Comparison of ENCODE assay signal across 28 cellular contexts in the genomic region with DNA sequence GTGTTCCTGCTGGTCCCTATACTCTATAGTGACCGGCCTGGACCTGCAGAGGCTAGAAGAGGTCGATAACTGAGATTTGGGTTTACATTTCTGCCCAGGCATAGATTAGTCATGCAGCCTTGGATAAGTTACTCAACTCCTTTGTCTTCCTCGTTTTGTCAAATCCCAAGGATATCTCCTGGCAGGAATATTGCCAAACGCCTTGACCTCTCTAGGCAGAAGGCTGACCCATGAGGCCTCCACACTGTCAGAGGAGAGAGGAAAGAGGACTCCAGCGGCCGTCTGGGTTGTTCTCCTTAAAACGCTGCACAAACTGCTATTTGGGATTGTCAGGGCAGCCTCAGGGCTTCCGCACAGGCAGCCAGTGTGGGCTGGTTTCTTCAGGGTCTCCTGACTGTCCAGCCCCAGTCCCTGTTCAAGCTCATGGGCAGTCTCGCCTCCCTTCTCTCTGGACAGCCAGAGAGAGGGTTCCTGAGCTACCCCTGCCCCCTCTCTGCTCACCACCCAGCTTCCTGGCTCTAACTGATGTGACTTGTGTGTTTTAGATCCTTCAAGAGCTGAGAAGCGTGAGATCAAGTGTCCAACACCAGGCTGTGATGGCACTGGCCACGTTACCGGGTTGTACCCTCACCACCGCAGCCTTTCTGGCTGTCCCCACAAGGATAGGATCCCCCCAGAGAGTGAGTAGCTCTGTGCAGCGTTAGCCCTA. TPM values are rescaled to one million over a fixed set of nuclear protein-coding genes. Genes with fewer than 3 reads are reported as not detected.
"Had no signal": no experiment of that assay in that cellular context is flagged by ENCODE, and none has a peak within 500 bp of the region (broad histone marks: within the 10 kb centered on the region; RNA-seq: fewer than 3 reads in every experiment).

No MANE protein-coding gene starts in this region.

- H3K9me3 ChIP-seq: ascending aorta, esophagus muscularis mucosa, gastroesophageal sphincter, left ventricle myocardium inferior, vagina had no signal

- H3K27ac ChIP-seq: ascending aorta, brain microvascular endothelial cell, esophagus muscularis mucosa, left ventricle myocardium inferior, vagina had no signal

- H3K36me3 ChIP-seq: ascending aorta, brain microvascular endothelial cell, esophagus muscularis mucosa, gastroesophageal sphincter, left ventricle myocardium inferior, vagina had no signal

- ATAC-seq: activated naive CD8-positive, alpha-beta T cell treated with anti-CD3 and anti-CD28 coated beads, Interleukin-2, amount 50 U/mL, for 24 hours; gastroesophageal sphincter; natural killer cell; sciatic nerve; stimulated activated naive B cell treated with anti-CD40 and anti-IgM and Interleukin-4, amounts not matched to agents 10 μg/mL and 1 μg/mL and 100 μg/mL, for 72 hours had no signal

- H3K27me3 ChIP-seq: ascending aorta, vagina had no signal

- H3K4me3 ChIP-seq: ascending aorta, esophagus muscularis mucosa, gastroesophageal sphincter, left ventricle myocardium inferior, smooth muscle cell, vagina had no signal

- DNase-seq: activated CD4-positive, alpha-beta memory T cell treated with anti-CD3 and anti-CD28 coated beads for 36 hours; activated CD4-positive, alpha-beta T cell treated with anti-CD3 and anti-CD28 coated beads for 48 hours; activated CD4-positive, CD25-positive, alpha-beta regulatory T cell; activated gamma-delta T cell; activated naive CD4-positive, alpha-beta T cell treated with anti-CD3 and anti-CD28 coated beads, Interleukin-2, amount 50 U/mL, for 16 hours; activated naive CD8-positive, alpha-beta T cell treated with anti-CD3 and anti-CD28 coated beads, Interleukin-2, amount 50 U/mL, for 24 hours; activated T-cell treated with anti-CD3 and anti-CD28 coated beads for 4 hours; brain microvascular endothelial cell; central memory CD4-positive, alpha-beta T cell; dermis blood vessel endothelial cell; effector CD8-positive, alpha-beta T cell; head of caudate nucleus; hypothalamus; left ventricle myocardium inferior; natural killer cell; nucleus accumbens; stimulated activated CD4-positive, alpha-beta T cell treated with anti-CD3 and anti-CD28 coated beads, Interleukin-15, amount 100 ng/mL, for 24 hours; stimulated activated naive B cell treated with anti-CD40 and anti-IgM and Interleukin-4, amounts not matched to agents 10 μg/mL and 1 μg/mL and 100 μg/mL, for 72 hours; T-helper 9 cell; trophoblast cell had no signal

RNA-seq across cellular contexts. Expression of gene MYT1, which starts 46.6 kb away (rescaled TPM):
- total RNA-seq: activated CD4-positive, alpha-beta memory T cell treated with anti-CD3 and anti-CD28 coated beads for 36 hours; activated T-helper 1 cell treated with anti-CD3 and anti-CD28 coated beads, Interleukin-12 subunit alpha, Interleukin-12 subunit beta, Interleukin-2, Interleukin-4 antibody, amounts not matched to agents 30 ng/mL and 10 ng/mL and 1 ng/mL, durations not matched to agents 14 hours and 24 hours and 36 hours; ascending aorta; dermis blood vessel endothelial cell; esophagus muscularis mucosa; natural killer cell; sciatic nerve; T-helper 1 cell treated with Interleukin-12 subunit alpha and Interleukin-12 subunit beta and Interleukin-4 antibody, amounts not matched to agents 30 ng/mL and 1 ng/mL, for 36 hours; vagina had no signal
- polyA plus RNA-seq: smooth muscle cell had no signal
